ENCODE assay signal across 14 cellular contexts in genomic region chr1:202578565-202578964, GRCh38.
DNase-seq lines count a peak whose midpoint lies in the region; ATAC-seq and TF ChIP-seq lines count a peak whose summit lies in the region.
"Had no signal": no experiment of that assay in that cellular context is flagged by ENCODE, and none has a peak within 500 bp of the region (broad histone marks: within the 10 kb centered on the region; RNA-seq: fewer than 3 reads in every experiment).

No MANE protein-coding gene starts in this region.

- TF ChIP-seq POLR2A in testis (IDR thresholded peaks at IDR 0.05): no peak

- H3K9me3 ChIP-seq in AG04450 (ENCODE audit: control insufficient read depth, insufficient read depth, low read length): no peaks in the 10 kb centered on the region
- H3K9me3 ChIP-seq in PC-9 (ENCODE audit: insufficient read depth, low read depth): no peaks in the 10 kb centered on the region
- no peaks in the 10 kb centered on the region for H3K9me3 ChIP-seq in neural progenitor cell (ENCODE audit: low read depth)
- no peaks in the 10 kb centered on the region for H3K9me3 ChIP-seq in testis
- H3K9me3 ChIP-seq: A549 had no signal

- DNase-seq in AG04450 (ENCODE audit: low read depth, low spot score) (no peak), PC-9 (no peak), foreskin fibroblast (peak; percentile 38 to 51), neural progenitor cell (ENCODE audit: low spot score) (no peak), SW 1271 (lab: John Stamatoyannopoulos, UW) (no peak), testis (no peak), NCI-H128 (lab: John Stamatoyannopoulos, UW; ENCODE audit: unreplicated experiment) (no peak)
- DNase-seq: activated CD8-positive, alpha-beta memory T cell treated with anti-CD3 and anti-CD28 coated beads, Interleukin-2, amount 10 ng/mL, durations not matched to agents 7 days and 5 days; kidney glomerular epithelial cell; NCI-H1436; NK-92 treated with Interleukin-12 subunit alpha and Interleukin-12 subunit beta, amount 100 ng/mL, for 24 hours; T-helper 9 cell had no signal

- H3F3A ChIP-seq in PC-9 (ENCODE audit: insufficient read depth, low read depth) (peaks cover 24% of the 10 kb centered on the region), neural progenitor cell (ENCODE audit: low read depth) (peaks cover 7% of the 10 kb centered on the region)

- H3K27me3 ChIP-seq in AG04450 (ENCODE audit: control insufficient read depth, insufficient read depth, low read length): no peaks in the 10 kb centered on the region
- H3K27me3 ChIP-seq in PC-9 (ENCODE audit: insufficient read depth, low read depth): no peaks in the 10 kb centered on the region
- H3K27me3 ChIP-seq in neural progenitor cell: no peaks in the 10 kb centered on the region
- no peaks in the 10 kb centered on the region for H3K27me3 ChIP-seq in testis

- H4K20me1 ChIP-seq in PC-9 (ENCODE audit: insufficient read depth): no peaks in the 10 kb centered on the region
- no peaks in the 10 kb centered on the region for H4K20me1 ChIP-seq in neural progenitor cell (ENCODE audit: low read depth)

- no peaks in the 10 kb centered on the region for H3K9me2 ChIP-seq in PC-9 (ENCODE audit: insufficient read depth)

- CTCF ChIA-PET in AG04450 (lab: Charles Lee) (interaction anchor here (0.8 to 5.2 kb wide), 4 partner anchors 8 to 27 kb away, joined by 3 to 29 read pairs (median 4); no protein-coding TSS in a partner anchor), PC-9 (lab: Charles Lee) (interaction anchor here (0.5 to 0.6 kb wide), 2 partner anchors 95 to 310 kb away, joined by 5 to 10 read pairs; no protein-coding TSS in a partner anchor)

- H3K4me1 Mint-ChIP-seq in neural progenitor cell: peaks cover 47% of the 10 kb centered on the region
- H3K4me1 Mint-ChIP-seq: activated CD8-positive, alpha-beta memory T cell treated with anti-CD3 and anti-CD28 coated beads, Interleukin-2, amount 10 ng/mL, durations not matched to agents 7 days and 5 days had no signal

- POLR2A ChIA-PET in AG04450 (lab: Yijun Ruan, JAX) (interaction anchor here (0.7 to 3.3 kb wide), 6 partner anchors 8 to 297 kb away, joined by 3 to 33 read pairs (median 4); no protein-coding TSS in a partner anchor), PC-9 (lab: Charles Lee; ENCODE audit: unreplicated experiment) (interaction anchor here (1.0 kb wide), 1 partner anchor 12 kb away, joined by 10 read pairs; no protein-coding TSS in a partner anchor)

- peaks cover 4% of the 10 kb centered on the region for H3K36me3 Mint-ChIP-seq in neural progenitor cell
- H3K36me3 Mint-ChIP-seq: activated CD8-positive, alpha-beta memory T cell treated with anti-CD3 and anti-CD28 coated beads, Interleukin-2, amount 10 ng/mL, durations not matched to agents 7 days and 5 days had no signal

- H3K27me3 Mint-ChIP-seq in neural progenitor cell (ENCODE audit: insufficient read depth, low read depth): peaks cover 2% of the 10 kb centered on the region
- H3K27me3 Mint-ChIP-seq: activated CD8-positive, alpha-beta memory T cell treated with anti-CD3 and anti-CD28 coated beads, Interleukin-2, amount 10 ng/mL, durations not matched to agents 7 days and 5 days had no signal

- H3K4me3 ChIP-seq in AG04450 (ENCODE audit: low read depth, low read length) (no peak overlapping the region), PC-9 (no peak overlapping the region), foreskin fibroblast (ENCODE audit: low read depth in 1 of 2, low read length in 2 of 2) (no peak overlapping the region), neural progenitor cell (no peak overlapping the region), testis (no peak overlapping the region)
- H3K4me3 ChIP-seq: A549 had no signal

- TF ChIP-seq CTCF in AG04450 (IDR thresholded peaks at IDR 0.05; ENCODE audit: low read depth, low read length) (no peak), PC-9 (conservative IDR thresholded peaks at IDR 0.05) (no peak), foreskin fibroblast (IDR thresholded peaks at IDR 0.05; ENCODE audit: low read depth, low read length) (no peak), neural progenitor cell (IDR thresholded peaks at IDR 0.05) (no peak), testis (IDR thresholded peaks at IDR 0.05) (no peak)

- H3K27ac ChIP-seq in AG04450 (ENCODE audit: low read depth, low read length) (peak overlapping the region; percentile 94), PC-9 (0 out of 2 replicates have a peak overlapping the region, but pooled peaks have one; percentile 71), neural progenitor cell (peak overlapping the region; percentile 23), testis (no peak overlapping the region)

- H3K9me3 Mint-ChIP-seq in neural progenitor cell: no peaks in the 10 kb centered on the region

- H2AFZ ChIP-seq in PC-9 (no peak overlapping the region), neural progenitor cell (replicated peaks) (no peak overlapping the region)

- no peak overlapping the region for H3K9ac ChIP-seq in neural progenitor cell

- BruUV-seq in PC-9 (replicated peaks; lab: Mats Ljungman, UMichigan): no TSS peak

- peak overlapping the region; percentile 25 for H3K4me3 Mint-ChIP-seq in neural progenitor cell
- H3K4me3 Mint-ChIP-seq: activated CD8-positive, alpha-beta memory T cell treated with anti-CD3 and anti-CD28 coated beads, Interleukin-2, amount 10 ng/mL, durations not matched to agents 7 days and 5 days had no signal

- WGBS in testis, 2 donors: 66 to 68% methylated on average over 6 of the region's 6 CpGs

- H3K79me2 ChIP-seq in PC-9 (ENCODE audit: low read depth): no peaks in the 10 kb centered on the region
- no peaks in the 10 kb centered on the region for H3K79me2 ChIP-seq in neural progenitor cell (ENCODE audit: low read depth)

- H3K4me1 ChIP-seq in PC-9 (replicated peaks; ENCODE audit: insufficient read depth) (peaks cover 40% of the 10 kb centered on the region), neural progenitor cell (peaks cover 47% of the 10 kb centered on the region), testis (no peaks in the 10 kb centered on the region)

- H3K4me2 ChIP-seq in PC-9: no peak overlapping the region
- peak overlapping the region; percentile 66 for H3K4me2 ChIP-seq in neural progenitor cell

- H3K27ac Mint-ChIP-seq in neural progenitor cell: peak overlapping the region; percentile 92
- H3K27ac Mint-ChIP-seq: activated CD8-positive, alpha-beta memory T cell treated with anti-CD3 and anti-CD28 coated beads, Interleukin-2, amount 10 ng/mL, durations not matched to agents 7 days and 5 days had no signal

- peaks cover 19% of the 10 kb centered on the region for H3K36me3 ChIP-seq in PC-9 (ENCODE audit: low read depth)
- H3K36me3 ChIP-seq in neural progenitor cell: no peaks in the 10 kb centered on the region
- H3K36me3 ChIP-seq in testis (ENCODE audit: low read depth, missing control alignments): no peaks in the 10 kb centered on the region

- ATAC-seq in GM21447 (IDR thresholded peaks at IDR 0.05; ENCODE audit: unreplicated experiment): no peak
- ATAC-seq: A549; activated CD8-positive, alpha-beta memory T cell treated with anti-CD3 and anti-CD28 coated beads, Interleukin-2, amount 10 ng/mL, durations not matched to agents 7 days and 5 days had no signal

- intact Hi-C loops in PC-9 (cut with micrococcal nuclease; ENCODE audit: unreplicated experiment): no loop called here
- intact Hi-C loops in testis (cut with DNase I; ENCODE audit: low total_unique reads): no loop called here

Comparison
In these comparisons a context has a peak if more than half of its experiments do, and no peak if none do; other contexts are left out.
1. DNase-seq: peak in foreskin fibroblast (2 of 2); none in AG04450 (single experiment), PC-9 (0 of 2), neural progenitor cell (single experiment), SW 1271 (0 of 2), testis (single experiment) and NCI-H128 (single experiment).
2. H3K27ac ChIP-seq: peak in AG04450 (single experiment), PC-9 (single experiment) and neural progenitor cell (single experiment); none in testis (0 of 2).